12 cellular contexts compared by ENCODE assay signal in genomic region chr6:130202782-130203181, GRCh38. TPM values are rescaled to one million over a fixed set of nuclear protein-coding genes. Genes with fewer than 3 reads are reported as not detected.
DNase-seq lines count a peak whose midpoint lies in the region; ATAC-seq and TF ChIP-seq lines count a peak whose summit lies in the region.
"Had no signal": no experiment of that assay in that cellular context is flagged by ENCODE, and none has a peak within 500 bp of the region (broad histone marks: within the 10 kb centered on the region; RNA-seq: fewer than 3 reads in every experiment).

No MANE protein-coding gene starts in this region.

- H3K36me3 Mint-ChIP-seq in IgD-negative memory B cell, result peaks cover 2% of the 10 kb centered on the region
- peaks cover 24 to 78% (median 72%) of the 10 kb centered on the region in 5 donors for H3K36me3 Mint-ChIP-seq in naive thymus-derived CD4-positive, alpha-beta T cell

- in situ Hi-C loops in HAP-1 (cut with MboI; ENCODE audit: low sequenced_read_pairs), result no loop called here

- intact Hi-C loops in naive thymus-derived CD4-positive, alpha-beta T cell (cut with micrococcal nuclease), result loop anchor here in 1 of 2 donors (1.0 kb wide), 1 partner anchor 10 kb away; no protein-coding TSS in a partner anchor

- peak overlapping the region in 3 of 4 donors; percentile 38 to 89 (median 73) for H3K4me3 Mint-ChIP-seq in IgD-negative memory B cell
- H3K4me3 Mint-ChIP-seq in naive thymus-derived CD4-positive, alpha-beta T cell, result peak overlapping the region in 7 of 10 donors; percentile 22 to 70 (median 56)
- H3K4me3 Mint-ChIP-seq: nephron had no signal

- H3K9me3 ChIP-seq in naive thymus-derived CD4-positive, alpha-beta T cell (ENCODE audit: control insufficient read depth in 2 of 3, low read length in 3 of 3), result no peaks in the 10 kb centered on the region
- H3K9me3 ChIP-seq in tibial nerve (no peaks in the 10 kb centered on the region), HAP-1 (no peaks in the 10 kb centered on the region)

- POLR2A ChIA-PET in naive thymus-derived CD4-positive, alpha-beta T cell (lab: Charles Lee), result interaction anchor here (1.1 to 1.9 kb wide), 4 partner anchors 10 to 24 kb away, joined by 3 to 9 read pairs (median 6); no protein-coding TSS in a partner anchor

- TF ChIP-seq POLR2A in tibial nerve (IDR thresholded peaks at IDR 0.05), result no peak

- H3K4me1 ChIP-seq in naive thymus-derived CD4-positive, alpha-beta T cell (ENCODE audit: control insufficient read depth in 2 of 2, insufficient read depth in 2 of 2, low read length in 2 of 2), result peaks cover 15 to 49% of the 10 kb centered on the region in 2 donors
- no peaks in the 10 kb centered on the region for H3K4me1 ChIP-seq in tibial nerve
- H3K4me1 ChIP-seq in HAP-1, result no peaks in the 10 kb centered on the region; the same call in 1 of the 2 replicates

- no peaks in the 10 kb centered on the region for H3K9me3 Mint-ChIP-seq in IgD-negative memory B cell
- H3K9me3 Mint-ChIP-seq in naive thymus-derived CD4-positive, alpha-beta T cell, result peaks cover 0 to 15% (median 7%) of the 10 kb centered on the region in 11 donors
- H3K9me3 Mint-ChIP-seq: nephron had no signal

- no peak for DNase-seq in naive thymus-derived CD4-positive, alpha-beta T cell
- DNase-seq in RKO (ENCODE audit: low spot score) (no peak), tibial nerve (ENCODE audit: low spot score in 2 of 2) (no peak), HAP-1 (ENCODE audit: low spot score in 2 of 2) (no peak), A172 (ENCODE audit: low spot score) (no peak)
- DNase-seq: OCI-M1 had no signal

- 61 to 62% methylated on average over 6 of the region's 6 CpGs for WGBS in tibial nerve, 2 donors

- H3K36me3 ChIP-seq in naive thymus-derived CD4-positive, alpha-beta T cell (ENCODE audit: control insufficient read depth in 2 of 3, insufficient read depth in 3 of 3, low read length in 3 of 3), result peaks cover 0 to 41% (median 18%) of the 10 kb centered on the region in 3 experiments
- H3K36me3 ChIP-seq in tibial nerve, result no peaks in the 10 kb centered on the region
- no peaks in the 10 kb centered on the region for H3K36me3 ChIP-seq in HAP-1 (replicated peaks)
- H3K36me3 ChIP-seq: cardiac muscle cell had no signal

- CTCF ChIA-PET in naive thymus-derived CD4-positive, alpha-beta T cell (lab: Charles Lee), result no interaction called here

- H3K27me3 ChIP-seq in naive thymus-derived CD4-positive, alpha-beta T cell (ENCODE audit: control insufficient read depth in 2 of 2, insufficient read depth in 2 of 2, low read length in 2 of 2), result no peaks in the 10 kb centered on the region
- no peaks in the 10 kb centered on the region for H3K27me3 ChIP-seq in tibial nerve
- no peaks in the 10 kb centered on the region for H3K27me3 ChIP-seq in HAP-1 (ENCODE audit: low read depth)
- H3K27me3 ChIP-seq: cardiac muscle cell had no signal

- no peak overlapping the region for H3K27ac ChIP-seq in naive thymus-derived CD4-positive, alpha-beta T cell (ENCODE audit: low read depth, low read length)
- no peak overlapping the region for H3K27ac ChIP-seq in tibial nerve
- H3K27ac ChIP-seq: cardiac muscle cell had no signal

- ATAC-seq in GM18867 (IDR thresholded peaks at IDR 0.05; ENCODE audit: unreplicated experiment) (peak; percentile 90), GM21717 (IDR thresholded peaks at IDR 0.05; ENCODE audit: unreplicated experiment) (peak; percentile 90)
- ATAC-seq in naive thymus-derived CD4-positive, alpha-beta T cell, result no peak

- no peak for TF ChIP-seq CTCF in tibial nerve (IDR thresholded peaks at IDR 0.05)

- TF ChIP-seq EP300 in tibial nerve (IDR thresholded peaks at IDR 0.05), result no peak

- H3K27me3 Mint-ChIP-seq in IgD-negative memory B cell, result peaks cover 1% of the 10 kb centered on the region
- H3K27me3 Mint-ChIP-seq in naive thymus-derived CD4-positive, alpha-beta T cell, result no peaks in the 10 kb centered on the region

- peak overlapping the region in 1 of 3 donors; percentile 65 for H3K27ac Mint-ChIP-seq in IgD-negative memory B cell
- H3K27ac Mint-ChIP-seq in naive thymus-derived CD4-positive, alpha-beta T cell, result peak overlapping the region in 7 of 9 donors; percentile 50 to 87 (median 77)
- H3K27ac Mint-ChIP-seq: nephron had no signal

- H3K4me3 ChIP-seq in naive thymus-derived CD4-positive, alpha-beta T cell (ENCODE audit: low read length), result no peak overlapping the region
- no peak overlapping the region for H3K4me3 ChIP-seq in tibial nerve
- no peak overlapping the region for H3K4me3 ChIP-seq in HAP-1
- H3K4me3 ChIP-seq: cardiac muscle cell had no signal

- H3K4me1 Mint-ChIP-seq in IgD-negative memory B cell, result peaks cover 8 to 16% (median 14%) of the 10 kb centered on the region in 3 donors
- H3K4me1 Mint-ChIP-seq in naive thymus-derived CD4-positive, alpha-beta T cell, result peaks cover 15 to 92% (median 81%) of the 10 kb centered on the region in 7 donors

RNA-seq across cellular contexts. Expression of gene SAMD3, which starts 20.0 kb away (rescaled TPM):
- 7.1 TPM for polyA plus RNA-seq in IgD-negative memory B cell
- total RNA-seq in naive thymus-derived CD4-positive, alpha-beta T cell, result 10 to 100 TPM; 23.7 to 67.3 (median 40.7) TPM
- 10 to 100 TPM; 43.4 to 62.6 TPM for polyA plus RNA-seq in naive thymus-derived CD4-positive, alpha-beta T cell
- 1 to 10 TPM in 2 of 4 donors, under 1 TPM in 2; 0.44 to 4.0 (median 1.4) TPM for total RNA-seq in tibial nerve
- total RNA-seq in A172 (2014; rRNA removed; shearing (Covaris generic)), result 0.07 and 0.28 TPM in 2 replicates
- total RNA-seq: cardiac muscle cell, Daoy had no signal
- polyA plus RNA-seq: cardiac muscle cell had no signal

Comparison
In these comparisons a context has a peak if more than half of its experiments do, and no peak if none do; other contexts are left out.
1. RNA of gene SAMD3, which starts 20.0 kb away (total RNA-seq): 23.7 to 67.3 TPM in naive thymus-derived CD4-positive, alpha-beta T cell; 0.44 to 4.0 TPM in tibial nerve and 0.07 to 0.28 TPM in A172; every median in the first group is over 4 times any median in the second.